Comparison of ENCODE assay signal across 8 cellular contexts in the genomic region with DNA sequence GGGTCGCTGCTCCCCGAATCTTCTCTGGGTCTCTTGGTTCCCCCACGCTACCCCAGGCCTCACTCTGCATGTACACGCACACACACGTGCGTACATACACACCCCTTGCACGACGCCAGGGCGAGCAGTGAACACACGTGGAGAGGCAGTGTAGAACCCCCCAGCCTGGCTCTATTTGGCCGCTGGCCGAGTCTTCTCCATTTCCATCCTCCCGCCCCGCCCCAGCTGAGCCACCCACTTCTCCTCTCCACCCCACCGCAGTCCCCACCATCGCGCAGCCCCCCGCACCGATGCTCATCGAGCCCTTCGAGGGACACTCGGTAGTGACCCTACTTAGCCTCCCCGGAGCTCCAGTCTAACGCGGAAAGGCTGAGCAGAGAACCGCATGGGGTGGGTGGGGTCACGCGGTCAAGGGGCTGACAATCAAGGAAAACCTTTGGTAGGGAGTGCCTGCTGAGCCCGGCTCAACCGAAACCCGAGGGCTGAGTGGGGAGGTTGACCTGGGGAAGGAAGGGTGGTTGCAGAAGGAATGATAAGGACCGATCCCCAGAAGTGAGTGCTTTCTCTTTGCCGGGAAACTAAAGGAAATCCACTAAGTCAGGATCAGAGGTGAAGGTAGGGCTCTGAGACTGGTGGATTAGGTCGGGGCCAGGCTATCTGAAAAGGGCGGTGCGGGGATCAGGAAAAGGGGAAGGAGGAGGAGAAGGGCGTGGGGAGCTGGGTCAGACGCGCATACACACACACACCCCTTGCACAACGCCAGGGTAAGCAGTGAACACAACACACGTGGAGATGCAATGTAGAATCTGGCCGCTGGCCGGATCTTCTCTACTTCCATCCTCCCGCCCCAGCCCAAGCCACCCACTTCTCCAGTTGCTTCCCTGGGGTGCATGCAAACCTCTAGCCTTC. TPM values are rescaled to one million over a fixed set of nuclear protein-coding genes. Genes with fewer than 3 reads are reported as not detected.
DNase-seq lines count a peak whose midpoint lies in the region; ATAC-seq and TF ChIP-seq lines count a peak whose summit lies in the region.

No MANE protein-coding gene starts in this region.

- H3K27ac ChIP-seq in HUES48 (ENCODE audit: low read depth, low read length) (no peak overlapping the region), iPS DF 6.9 (ENCODE audit: low read length) (no peak overlapping the region), spleen (peak overlapping the region in 3 of 8 donors; percentile 49 to 61 (median 58))

- peak; percentile 42 for ATAC-seq in activated T-helper 17 cell treated with anti-CD3 and anti-CD28 coated beads, Interleukin-2, amount 50 U/mL, for 72 hours (replicated peaks)
- ATAC-seq in GM21360 (IDR thresholded peaks at IDR 0.05; ENCODE audit: unreplicated experiment): no peak

- TF ChIP-seq POLR2A in spleen (IDR thresholded peaks at IDR 0.05): no peak

- TF ChIP-seq CTCF in AG10803 (conservative IDR thresholded peaks at IDR 0.05; ENCODE audit: low read length) (no peak), spleen (IDR thresholded peaks at IDR 0.05 in 8 of 11, conservative IDR thresholded peaks at IDR 0.05 in 3 of 11) (no peak)

- H3K9me3 ChIP-seq in HUES48 (ENCODE audit: control insufficient read depth, insufficient read depth, low read length) (no peaks in the 10 kb centered on the region), iPS DF 6.9 (ENCODE audit: control insufficient read depth, insufficient read depth, low read length) (no peaks in the 10 kb centered on the region), spleen (no peaks in the 10 kb centered on the region)

- H3K9me3 Mint-ChIP-seq in activated T-helper 17 cell treated with anti-CD3 and anti-CD28 coated beads, Interleukin-2, amount 50 U/mL, for 72 hours: no peaks in the 10 kb centered on the region

- no peaks in the 10 kb centered on the region for H3K36me3 Mint-ChIP-seq in activated T-helper 17 cell treated with anti-CD3 and anti-CD28 coated beads, Interleukin-2, amount 50 U/mL, for 72 hours (ENCODE audit: low read depth)

- H3K4me1 Mint-ChIP-seq in activated T-helper 17 cell treated with anti-CD3 and anti-CD28 coated beads, Interleukin-2, amount 50 U/mL, for 72 hours: peaks cover 17% of the 10 kb centered on the region

- H3K27me3 Mint-ChIP-seq in activated T-helper 17 cell treated with anti-CD3 and anti-CD28 coated beads, Interleukin-2, amount 50 U/mL, for 72 hours: peaks cover 13% of the 10 kb centered on the region

- intact Hi-C loops in spleen (cut with DNase I; ENCODE audit: low total_unique reads): no loop called here

- no peaks in the 10 kb centered on the region for H3K36me3 ChIP-seq in HUES48 (ENCODE audit: control insufficient read depth, insufficient read depth, low read length)
- H3K36me3 ChIP-seq in iPS DF 6.9 (ENCODE audit: control insufficient read depth, insufficient read depth, low read length): no peaks in the 10 kb centered on the region; the same call in 1 of the 2 replicates
- no peaks in the 10 kb centered on the region for H3K36me3 ChIP-seq in spleen

- DNase-seq in AG10803 (ENCODE audit: low read depth): peak; percentile 38
- DNase-seq in iPS DF 6.9 (ENCODE audit: low read depth, low spot score): no peak
- DNase-seq in spleen: peak; percentile 78
- DNase-seq in cortex of kidney (lab: John Stamatoyannopoulos, UW): no peak
- DNase-seq in stimulated activated CD4-positive, alpha-beta T cell treated with anti-CD3 and anti-CD28 coated beads, Interleukin-4, amount 100 ng/mL, for 1 hour: no peak

- H3K27me3 ChIP-seq in HUES48 (ENCODE audit: control insufficient read depth, insufficient read depth, low read length): peaks cover 97% of the 10 kb centered on the region
- H3K27me3 ChIP-seq in iPS DF 6.9 (ENCODE audit: control insufficient read depth, insufficient read depth, low read length): peaks cover 47% of the 10 kb centered on the region
- peaks cover 0 to 75% (median 31%) of the 10 kb centered on the region in 7 donors for H3K27me3 ChIP-seq in spleen (replicated peaks in 1 of 7)

- H3K4me3 Mint-ChIP-seq in activated T-helper 17 cell treated with anti-CD3 and anti-CD28 coated beads, Interleukin-2, amount 50 U/mL, for 72 hours: peak overlapping the region; percentile 61

- H3K9ac ChIP-seq in HUES48 (ENCODE audit: low read depth, low read length): no peak overlapping the region

- peaks cover 27% of the 10 kb centered on the region for H3K4me1 ChIP-seq in HUES48 (ENCODE audit: control insufficient read depth, insufficient read depth, low read length)
- H3K4me1 ChIP-seq in iPS DF 6.9 (ENCODE audit: control insufficient read depth, insufficient read depth, low read length): peaks cover 17% of the 10 kb centered on the region
- H3K4me1 ChIP-seq in spleen: peaks cover 13 to 52% (median 35%) of the 10 kb centered on the region in 6 donors

- no CpG with 5 or more reads among the region's 44 CpGs for WGBS in iPS DF 6.9 (ENCODE audit: insufficient coverage, insufficient read length)
- 3 to 10% (median 3%) methylated on average over 43 to 44 of the region's 44 CpGs for WGBS in spleen, 5 donors

- peak overlapping the region; percentile 16 for H3K4me3 ChIP-seq in AG10803 (ENCODE audit: low read length)
- peak overlapping the region; percentile 55 for H3K4me3 ChIP-seq in HUES48 (ENCODE audit: low read depth, low read length)
- H3K4me3 ChIP-seq in iPS DF 6.9 (ENCODE audit: low read length): peak overlapping the region; percentile 31; the same call in 1 of the 2 replicates
- peak overlapping the region in 6 of 8 donors; percentile 24 to 78 (median 44) for H3K4me3 ChIP-seq in spleen

- no peak overlapping the region for H3K27ac Mint-ChIP-seq in activated T-helper 17 cell treated with anti-CD3 and anti-CD28 coated beads, Interleukin-2, amount 50 U/mL, for 72 hours

RNA-seq across cellular contexts. Expression of gene CPXM1, which starts 49.8 kb away (rescaled TPM):
- total RNA-seq in activated T-helper 17 cell treated with anti-CD3 and anti-CD28 coated beads, Interleukin-2, amount 50 U/mL, for 72 hours: under 1 TPM; 0.63 to 0.69 TPM
- total RNA-seq in spleen: 1 to 10 TPM in 2 of 7 donors, under 1 TPM in 5; 0.23 to 1.9 (median 0.44) TPM
- 1 to 10 TPM in 1 of 3 donors, under 1 TPM in 2; 0.41 to 2.9 (median 0.64) TPM for polyA plus RNA-seq in spleen

RNA-seq across cellular contexts. Expression of gene EBF4, which starts 58.0 kb away (rescaled TPM):
- 1 to 10 TPM; 3.6 to 4.9 TPM for total RNA-seq in activated T-helper 17 cell treated with anti-CD3 and anti-CD28 coated beads, Interleukin-2, amount 50 U/mL, for 72 hours
- 10 to 100 TPM in 2 of 7 donors, 1 to 10 TPM in 5; 3.9 to 19.2 (median 6.9) TPM for total RNA-seq in spleen
- 1 to 10 TPM; 2.5 to 4.8 (median 4.8) TPM for polyA plus RNA-seq in spleen

Comparison
In these comparisons a context has a peak if more than half of its experiments do, and no peak if none do; other contexts are left out.
1. DNase-seq: peak in AG10803 (single experiment) and spleen (single experiment); none in iPS DF 6.9 (single experiment), cortex of kidney (single experiment) and stimulated activated CD4-positive, alpha-beta T cell treated with anti-CD3 and anti-CD28 coated beads, Interleukin-4, amount 100 ng/mL, for 1 hour (single experiment).
2. Peak in every context shown above with its lines, with median percentiles within 50 percentile points of each other: H3K4me3 ChIP-seq.